31 cellular contexts compared by ENCODE assay signal in genomic region chr3:144381607-144382006, GRCh38.
"Had no signal": no experiment of that assay in that cellular context is flagged by ENCODE, and none has a peak within 500 bp of the region (broad histone marks: within the 10 kb centered on the region; RNA-seq: fewer than 3 reads in every experiment).

No MANE protein-coding gene starts in this region.

- H3K27ac Mint-ChIP-seq: effector memory CD8-positive, alpha-beta T cell; mesothelial cell of epicardium; naive B cell; nephron; neural progenitor cell; stimulated activated naive CD8-positive, alpha-beta T cell treated with anti-CD3 and anti-CD28 coated beads, Interleukin-15, amount 100 ng/mL, for 72 hours had no signal

- H3K4me3 Mint-ChIP-seq: central memory CD8-positive, alpha-beta T cell; effector memory CD8-positive, alpha-beta T cell; mesothelial cell of epicardium; naive B cell; nephron; neural progenitor cell; stimulated activated naive CD8-positive, alpha-beta T cell treated with anti-CD3 and anti-CD28 coated beads, Interleukin-15, amount 100 ng/mL, for 72 hours had no signal

- H3K4me1 ChIP-seq: heart right ventricle, prostate gland, right atrium auricular region, testis, tibial nerve, upper lobe of left lung had no signal

- H3K27me3 ChIP-seq: esophagus muscularis mucosa, heart right ventricle, neural progenitor cell, right atrium auricular region, testis, tibial nerve, upper lobe of left lung had no signal

- H3K4me3 ChIP-seq: coronary artery, esophagus muscularis mucosa, heart right ventricle, lung, mucosa of descending colon, neural progenitor cell, prostate gland, right atrium auricular region, smooth muscle cell, testis, tibial nerve, upper lobe of left lung had no signal

- H3K9me3 Mint-ChIP-seq: central memory CD8-positive, alpha-beta T cell; neural progenitor cell had no signal

- H3K4me1 Mint-ChIP-seq: central memory CD8-positive, alpha-beta T cell; mesothelial cell of epicardium; naive B cell; neural progenitor cell; stimulated activated naive CD8-positive, alpha-beta T cell treated with anti-CD3 and anti-CD28 coated beads, Interleukin-15, amount 100 ng/mL, for 72 hours had no signal

- H3K4me2 ChIP-seq: neural progenitor cell, smooth muscle cell had no signal

- ATAC-seq: effector memory CD8-positive, alpha-beta T cell; heart right ventricle; left colon; left ventricle myocardium superior; mucosa of descending colon; sciatic nerve; stimulated activated naive CD8-positive, alpha-beta T cell treated with anti-CD3 and anti-CD28 coated beads, Interleukin-15, amount 100 ng/mL, for 72 hours had no signal

- H3K27ac ChIP-seq: coronary artery, esophagus muscularis mucosa, heart right ventricle, neural progenitor cell, prostate gland, right atrium auricular region, testis, tibial nerve, upper lobe of left lung had no signal

- H3K27me3 Mint-ChIP-seq: central memory CD8-positive, alpha-beta T cell; effector memory CD8-positive, alpha-beta T cell; naive B cell; stimulated activated naive CD8-positive, alpha-beta T cell treated with anti-CD3 and anti-CD28 coated beads, Interleukin-15, amount 100 ng/mL, for 72 hours had no signal

- H3K9ac ChIP-seq: neural progenitor cell had no signal

- H3K9me3 ChIP-seq: mucosa of descending colon, prostate gland, testis, upper lobe of left lung had no signal

- H3K36me3 Mint-ChIP-seq: naive B cell, neural progenitor cell had no signal

- DNase-seq: dermis blood vessel endothelial cell; effector memory CD8-positive, alpha-beta T cell; foreskin melanocyte; glutamatergic neuron; heart right ventricle; kidney glomerular epithelial cell; left colon; left ventricle myocardium superior; mesenchymal stem cell; mucosa of descending colon; naive B cell; stimulated activated CD4-positive, alpha-beta T cell treated with anti-CD3 and anti-CD28 coated beads, Interleukin-12 subunit alpha, Interleukin-12 subunit beta, amount 100 ng/mL, for 4 hours; stimulated activated CD4-positive, alpha-beta T cell treated with anti-CD3 and anti-CD28 coated beads, Interleukin-1b, Interleukin-23, amount 100 ng/mL, for 48 hours; stimulated activated CD4-positive, alpha-beta T cell treated with anti-CD3 and anti-CD28 coated beads, Interleukin-4, amount 100 ng/mL, for 1 hour; stimulated activated CD8-positive, alpha-beta memory T cell treated with anti-CD3 and anti-CD28 coated beads, Interleukin-4, amount 100 ng/mL, for 48 hours; stimulated activated naive CD4-positive, alpha-beta T cell; stimulated activated naive CD8-positive, alpha-beta T cell treated with anti-CD3 and anti-CD28 coated beads, Interleukin-15, amount 100 ng/mL, for 72 hours; testis; upper lobe of left lung had no signal

- H3K36me3 ChIP-seq: esophagus muscularis mucosa, heart right ventricle, neural progenitor cell, prostate gland, right atrium auricular region, tibial nerve, upper lobe of left lung had no signal
